ENCODE assay signal across 27 cellular contexts in the genomic region with DNA sequence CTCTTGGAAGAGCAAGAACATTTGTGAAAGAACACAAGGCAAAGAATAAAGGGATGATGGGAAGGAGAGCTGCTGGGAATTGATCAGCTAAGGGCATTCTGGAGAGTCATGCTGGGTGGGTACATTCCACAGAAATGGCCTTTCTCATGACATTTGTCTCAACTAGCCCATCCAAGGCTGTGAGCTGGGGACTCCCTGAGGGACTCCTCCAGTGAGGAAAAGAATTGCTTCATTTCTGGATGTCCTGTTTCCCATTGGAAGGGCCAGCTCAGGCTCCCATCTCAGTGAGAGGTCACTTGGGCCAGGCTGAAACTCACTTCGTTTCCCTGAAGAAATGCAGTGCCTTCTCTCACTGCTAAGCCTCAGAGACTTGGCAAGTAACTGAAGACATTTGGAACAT.
A peak's percentile ranks its signal among the peaks of the same experiment; 100 is the strongest.
DNase-seq lines count a peak whose midpoint lies in the region; ATAC-seq and TF ChIP-seq lines count a peak whose summit lies in the region.
"Had no signal": no experiment of that assay in that cellular context is flagged by ENCODE, and none has a peak within 500 bp of the region (broad histone marks: within the 10 kb centered on the region; RNA-seq: fewer than 3 reads in every experiment).

No MANE protein-coding gene starts in this region.

- ATAC-seq in Right ventricle myocardium superior (ENCODE audit: poor library complexity), result peak; percentile 34
- ATAC-seq in HG02852 (IDR thresholded peaks at IDR 0.05; ENCODE audit: unreplicated experiment), result no peak
- ATAC-seq: activated T-helper 17 cell treated with anti-CD3 and anti-CD28 coated beads, Interleukin-2, amount 50 U/mL, for 72 hours; GM23338; stimulated activated memory B cell treated with anti-CD40 and anti-IgM and Interleukin-4, amounts not matched to agents 10 μg/mL and 1 μg/mL and 100 μg/mL, for 72 hours; WTC11 had no signal

- H3K4me1 ChIP-seq in right atrium auricular region (peaks cover 0 to 7% of the 10 kb centered on the region in 2 donors), left ventricle myocardium inferior (peaks cover 11% of the 10 kb centered on the region), skeletal muscle tissue (ENCODE audit: control insufficient read depth in 3 of 3, insufficient read depth in 3 of 3, low read length in 3 of 3) (peaks cover 5 to 12% (median 11%) of the 10 kb centered on the region in 3 donors), tibial nerve (no peaks in the 10 kb centered on the region), adrenal gland (replicated peaks in 1 of 2) (no peaks in the 10 kb centered on the region)
- H3K4me1 ChIP-seq: colonic mucosa, prostate gland had no signal

- peak in 1 of 2 donors; percentile 42 for TF ChIP-seq EP300 in tibial nerve (IDR thresholded peaks at IDR 0.05)

- TF ChIP-seq CTCF in right atrium auricular region (IDR thresholded peaks at IDR 0.05) (no peak), left ventricle myocardium inferior (IDR thresholded peaks at IDR 0.05; ENCODE audit: borderline replicate concordance) (no peak), tibial nerve (IDR thresholded peaks at IDR 0.05) (no peak), adrenal gland (IDR thresholded peaks at IDR 0.05) (no peak)

- no peak overlapping the region for H3K9ac ChIP-seq in skeletal muscle tissue (ENCODE audit: low read depth in 1 of 3, low read length in 3 of 3)

- TF ChIP-seq POLR2A in tibial nerve (IDR thresholded peaks at IDR 0.05) (no peak), adrenal gland (IDR thresholded peaks at IDR 0.05) (no peak)

- H3K27me3 ChIP-seq in right atrium auricular region, result no peaks in the 10 kb centered on the region
- no peaks in the 10 kb centered on the region for H3K27me3 ChIP-seq in left ventricle myocardium inferior (ENCODE audit: low read depth)
- no peaks in the 10 kb centered on the region for H3K27me3 ChIP-seq in skeletal muscle tissue (ENCODE audit: control insufficient read depth in 3 of 3, insufficient read depth in 3 of 3, low read length in 3 of 3)
- no peaks in the 10 kb centered on the region for H3K27me3 ChIP-seq in tibial nerve
- H3K27me3 ChIP-seq in adrenal gland, result no peaks in the 10 kb centered on the region
- H3K27me3 ChIP-seq: colonic mucosa, esophagus squamous epithelium had no signal

- intact Hi-C loops in Right ventricle myocardium superior (cut with DNase I), result no loop called here
- intact Hi-C loops in left ventricle myocardium inferior (cut with micrococcal nuclease), result no loop called here
- intact Hi-C loops in adrenal gland (cut with DNase I), result no loop called here

- peak; percentile 38 for DNase-seq in Right ventricle myocardium superior
- DNase-seq in right atrium auricular region (ENCODE audit: low spot score), result no peak
- no peak for DNase-seq in left ventricle myocardium inferior
- no peak for DNase-seq in NCI-H2081 (lab: John Stamatoyannopoulos, UW)
- DNase-seq in tibial nerve (ENCODE audit: low spot score in 2 of 2), result no peak
- no peak for DNase-seq in adrenal gland
- DNase-seq: activated CD8-positive, alpha-beta memory T cell treated with anti-CD3 and anti-CD28 coated beads, Interleukin-2, amount 50 U/mL, for 4 hours; activated naive CD8-positive, alpha-beta T cell treated with anti-CD3 and anti-CD28 coated beads, Interleukin-2, amount 10 ng/mL, durations not matched to agents 7 days and 5 days; AML-193; colonic mucosa; COR-L47; endodermal cell; esophagus squamous epithelium; GDM1; KG1; MM.1S; NCI-H1436; OCI-M1 had no signal

- H3K9me3 ChIP-seq in right atrium auricular region (no peaks in the 10 kb centered on the region), left ventricle myocardium inferior (replicated peaks) (no peaks in the 10 kb centered on the region), skeletal muscle tissue (ENCODE audit: control insufficient read depth in 3 of 3, low read length in 3 of 3) (no peaks in the 10 kb centered on the region), tibial nerve (no peaks in the 10 kb centered on the region), adrenal gland (replicated peaks in 1 of 3) (no peaks in the 10 kb centered on the region)
- H3K9me3 ChIP-seq: colonic mucosa, esophagus squamous epithelium, prostate gland had no signal

- no peak overlapping the region for H3K4me3 ChIP-seq in right atrium auricular region
- H3K4me3 ChIP-seq in left ventricle myocardium inferior, result no peak overlapping the region
- no peak overlapping the region for H3K4me3 ChIP-seq in skeletal muscle tissue (ENCODE audit: low read length in 3 of 3)
- H3K4me3 ChIP-seq in tibial nerve, result no peak overlapping the region
- no peak overlapping the region for H3K4me3 ChIP-seq in adrenal gland
- H3K4me3 ChIP-seq: colonic mucosa, esophagus squamous epithelium, GM23338, lung, prostate gland, smooth muscle cell had no signal

- H3K36me3 ChIP-seq in right atrium auricular region (no peaks in the 10 kb centered on the region), left ventricle myocardium inferior (no peaks in the 10 kb centered on the region), skeletal muscle tissue (ENCODE audit: control insufficient read depth in 3 of 3, insufficient read depth in 3 of 3, low read length in 3 of 3) (no peaks in the 10 kb centered on the region), tibial nerve (no peaks in the 10 kb centered on the region), adrenal gland (replicated peaks in 1 of 2) (no peaks in the 10 kb centered on the region)
- H3K36me3 ChIP-seq: colonic mucosa, esophagus squamous epithelium, prostate gland had no signal

- 78 to 80% methylated on average over 1 of the region's 1 CpG for WGBS in tibial nerve, 2 donors
- WGBS in adrenal gland, 4 donors, result 62 to 74% (median 65%) methylated on average over 1 of the region's 1 CpG; no CpG with 5 or more reads in 1 of the 4 donors

- H3K27ac ChIP-seq in right atrium auricular region, result peak overlapping the region in 1 of 2 donors; percentile 81
- H3K27ac ChIP-seq in left ventricle myocardium inferior (replicated peaks), result peak overlapping the region; percentile 63
- peak overlapping the region; percentile 73 for H3K27ac ChIP-seq in skeletal muscle tissue (ENCODE audit: low read depth, low read length)
- peak overlapping the region in 1 of 4 donors; percentile 57 for H3K27ac ChIP-seq in tibial nerve
- no peak overlapping the region for H3K27ac ChIP-seq in adrenal gland
- H3K27ac ChIP-seq: colonic mucosa, prostate gland had no signal

Comparison
In these comparisons a context has a peak if more than half of its experiments do, and no peak if none do; other contexts are left out.
1. H3K27ac ChIP-seq: peak in left ventricle myocardium inferior (single experiment) and skeletal muscle tissue (single experiment); none in adrenal gland (0 of 5).